1 cellular context compared by ENCODE assay signal in the genomic region with DNA sequence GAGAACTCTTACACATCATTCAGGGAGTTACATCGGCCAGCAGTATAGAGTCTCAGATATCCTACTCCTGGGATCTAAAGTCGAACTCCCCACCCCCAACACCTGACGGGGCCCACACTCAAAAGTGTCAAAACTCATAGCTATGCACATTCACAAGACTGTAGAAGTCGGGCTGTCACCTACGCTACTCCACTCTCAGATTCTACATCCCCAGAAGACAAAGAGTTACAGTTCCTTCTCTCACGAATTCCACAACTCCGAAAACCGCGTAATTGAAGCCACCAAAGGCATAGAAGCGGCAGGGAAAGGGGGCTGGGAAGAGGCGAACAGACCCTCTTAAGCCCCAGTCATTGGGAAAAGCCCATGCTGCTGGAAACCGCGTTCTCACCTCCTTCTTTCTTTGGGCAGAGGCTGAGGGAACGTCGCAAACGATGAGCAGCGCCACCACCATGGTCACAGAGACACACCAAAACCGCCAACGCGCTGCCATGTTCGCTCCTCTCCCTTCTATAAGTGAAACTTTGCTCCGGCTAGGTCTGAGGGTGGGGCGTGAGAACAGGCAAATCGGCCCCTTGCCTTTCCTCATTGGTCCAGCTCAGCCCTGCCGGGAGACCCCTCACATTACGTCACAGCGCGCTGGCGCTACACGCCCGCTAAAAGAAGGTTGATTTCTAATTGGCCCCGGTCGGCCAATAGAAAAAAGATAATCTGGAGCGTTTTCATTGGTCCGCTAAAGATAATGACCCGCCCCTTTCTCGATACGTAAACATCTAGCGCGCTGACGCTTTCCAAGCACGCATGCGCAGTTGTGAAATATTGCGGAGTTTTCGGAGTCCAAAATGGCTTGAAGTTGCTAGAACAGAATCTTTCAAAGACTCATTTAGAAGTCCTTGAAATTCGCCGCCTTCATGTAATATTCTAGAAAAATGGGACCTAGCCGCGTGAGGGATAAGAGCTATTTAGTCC.
A peak's percentile ranks its signal among the peaks of the same experiment; 100 is the strongest.
TF ChIP-seq lines count a peak whose summit lies in the region.

A gene (minus strand): TSS at position 515 of the 966 bp plus-strand sequence. CDS start 25 bp downstream, at position 490.

TF ChIP-seq in HepG2, 621 proteins besides CTCF, POLR2A, EP300 and RAD21 (continued from another document and continues in another):
- TF ChIP-seq, protein P1, sequence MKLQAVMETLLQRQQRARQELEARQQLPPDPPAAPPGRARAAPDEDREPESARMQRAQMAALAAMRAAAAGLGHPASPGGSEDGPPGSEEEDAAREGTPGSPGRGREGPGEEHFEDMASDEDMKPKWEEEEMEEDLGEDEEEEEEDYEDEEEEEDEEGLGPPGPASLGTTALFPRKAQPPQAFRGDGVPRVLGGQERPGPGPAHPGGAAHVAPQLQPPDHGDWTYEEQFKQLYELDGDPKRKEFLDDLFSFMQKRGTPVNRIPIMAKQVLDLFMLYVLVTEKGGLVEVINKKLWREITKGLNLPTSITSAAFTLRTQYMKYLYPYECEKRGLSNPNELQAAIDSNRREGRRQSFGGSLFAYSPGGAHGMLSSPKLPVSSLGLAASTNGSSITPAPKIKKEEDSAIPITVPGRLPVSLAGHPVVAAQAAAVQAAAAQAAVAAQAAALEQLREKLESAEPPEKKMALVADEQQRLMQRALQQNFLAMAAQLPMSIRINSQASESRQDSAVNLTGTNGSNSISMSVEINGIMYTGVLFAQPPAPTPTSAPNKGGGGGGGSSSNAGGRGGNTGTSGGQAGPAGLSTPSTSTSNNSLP (IDR thresholded peaks at IDR 0.05; ENCODE audit: low read depth, low read length) = 0 out of 2 replicates have a peak, but pooled peaks have one; percentile 55
- no peak for TF ChIP-seq EZH2 (conservative IDR thresholded peaks at IDR 0.05; ENCODE audit: low read depth, low read length)
- no peak for TF ChIP-seq PRMT3 (CRISPR knock-in tag; IDR thresholded peaks at IDR 0.05; ENCODE audit: borderline replicate concordance, low read depth)
- TF ChIP-seq, protein P2, sequence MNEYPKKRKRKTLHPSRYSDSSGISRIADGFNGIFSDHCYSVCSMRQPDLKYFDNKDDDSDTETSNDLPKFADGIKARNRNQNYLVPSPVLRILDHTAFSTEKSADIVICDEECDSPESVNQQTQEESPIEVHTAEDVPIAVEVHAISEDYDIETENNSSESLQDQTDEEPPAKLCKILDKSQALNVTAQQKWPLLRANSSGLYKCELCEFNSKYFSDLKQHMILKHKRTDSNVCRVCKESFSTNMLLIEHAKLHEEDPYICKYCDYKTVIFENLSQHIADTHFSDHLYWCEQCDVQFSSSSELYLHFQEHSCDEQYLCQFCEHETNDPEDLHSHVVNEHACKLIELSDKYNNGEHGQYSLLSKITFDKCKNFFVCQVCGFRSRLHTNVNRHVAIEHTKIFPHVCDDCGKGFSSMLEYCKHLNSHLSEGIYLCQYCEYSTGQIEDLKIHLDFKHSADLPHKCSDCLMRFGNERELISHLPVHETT (CRISPR knock-in tag; conservative IDR thresholded peaks at IDR 0.05) = no peak
- TF ChIP-seq SP140L (CRISPR knock-in tag; IDR thresholded peaks at IDR 0.05; ENCODE audit: borderline replicate concordance) = no peak
- no peak for TF ChIP-seq NR2F2 (IDR thresholded peaks at IDR 0.05; ENCODE audit: borderline replicate concordance, low read depth)
- TF ChIP-seq TBX3 (IDR thresholded peaks at IDR 0.05; ENCODE audit: borderline replicate concordance) = no peak
- no peak for TF ChIP-seq ZFP82 (CRISPR knock-in tag; IDR thresholded peaks at IDR 0.05; ENCODE audit: borderline replicate concordance)
- no peak for TF ChIP-seq JUNB (CRISPR knock-in tag; IDR thresholded peaks at IDR 0.05; ENCODE audit: borderline replicate concordance)
- TF ChIP-seq RBFOX2 (IDR thresholded peaks at IDR 0.05; ENCODE audit: low read depth, low read length) = no peak
- no peak for TF ChIP-seq ZBTB42 (CRISPR knock-in tag; IDR thresholded peaks at IDR 0.05)
- TF ChIP-seq RBAK (CRISPR knock-in tag; IDR thresholded peaks at IDR 0.05) = no peak
- no peak for TF ChIP-seq BRD4 (CRISPR knock-in tag; IDR thresholded peaks at IDR 0.05)
- TF ChIP-seq KDM5B (CRISPR knock-in tag; IDR thresholded peaks at IDR 0.05; ENCODE audit: borderline replicate concordance) = 0 out of 2 replicates have a peak, but pooled peaks have one; percentile 27
- no peak for TF ChIP-seq NR2F6 (IDR thresholded peaks at IDR 0.05)
- TF ChIP-seq NR2F6 (CRISPR knock-in tag; IDR thresholded peaks at IDR 0.05) = no peak
- no peak for TF ChIP-seq ZNF460 (CRISPR knock-in tag; IDR thresholded peaks at IDR 0.05; ENCODE audit: borderline replicate concordance)
- TF ChIP-seq ZNF235 (CRISPR knock-in tag; IDR thresholded peaks at IDR 0.05; ENCODE audit: borderline replicate concordance) = no peak
- TF ChIP-seq ZNF850 (CRISPR knock-in tag; conservative IDR thresholded peaks at IDR 0.05) = no peak
- TF ChIP-seq JUND (CRISPR knock-in tag; IDR thresholded peaks at IDR 0.05) = no peak
- peak; percentile 44; the same call in 1 of the 2 replicates for TF ChIP-seq SALL1 (CRISPR knock-in tag; IDR thresholded peaks at IDR 0.05)
- TF ChIP-seq ZBTB1 (CRISPR knock-in tag; IDR thresholded peaks at IDR 0.05; ENCODE audit: borderline replicate concordance) = no peak
- no peak for TF ChIP-seq ZNF747 (CRISPR knock-in tag; IDR thresholded peaks at IDR 0.05; ENCODE audit: borderline replicate concordance)
- 0 out of 2 replicates have a peak, but pooled peaks have one; percentile 21 for TF ChIP-seq KAT8 (CRISPR knock-in tag; IDR thresholded peaks at IDR 0.05)
- no peak for TF ChIP-seq ZNF292 (CRISPR knock-in tag; IDR thresholded peaks at IDR 0.05; ENCODE audit: borderline replicate concordance, low read depth)
- TF ChIP-seq, protein P3, sequence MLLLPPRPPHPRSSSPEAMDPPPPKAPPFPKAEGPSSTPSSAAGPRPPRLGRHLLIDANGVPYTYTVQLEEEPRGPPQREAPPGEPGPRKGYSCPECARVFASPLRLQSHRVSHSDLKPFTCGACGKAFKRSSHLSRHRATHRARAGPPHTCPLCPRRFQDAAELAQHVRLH (CRISPR knock-in tag; IDR thresholded peaks at IDR 0.05; ENCODE audit: borderline replicate concordance, low read depth) = no peak
- TF ChIP-seq STAT5B (CRISPR knock-in tag; IDR thresholded peaks at IDR 0.05) = no peak
- no peak for TF ChIP-seq BRCA1 (CRISPR knock-in tag; IDR thresholded peaks at IDR 0.05)
- TF ChIP-seq ATF1 (CRISPR knock-in tag; IDR thresholded peaks at IDR 0.05) = peak; percentile 90
- TF ChIP-seq STAG1 (CRISPR knock-in tag; IDR thresholded peaks at IDR 0.05) = no peak
- no peak for TF ChIP-seq CBFB (CRISPR knock-in tag; IDR thresholded peaks at IDR 0.05)
- TF ChIP-seq NR2C2 (CRISPR knock-in tag; IDR thresholded peaks at IDR 0.05; ENCODE audit: borderline replicate concordance) = no peak
- TF ChIP-seq, protein P4, sequence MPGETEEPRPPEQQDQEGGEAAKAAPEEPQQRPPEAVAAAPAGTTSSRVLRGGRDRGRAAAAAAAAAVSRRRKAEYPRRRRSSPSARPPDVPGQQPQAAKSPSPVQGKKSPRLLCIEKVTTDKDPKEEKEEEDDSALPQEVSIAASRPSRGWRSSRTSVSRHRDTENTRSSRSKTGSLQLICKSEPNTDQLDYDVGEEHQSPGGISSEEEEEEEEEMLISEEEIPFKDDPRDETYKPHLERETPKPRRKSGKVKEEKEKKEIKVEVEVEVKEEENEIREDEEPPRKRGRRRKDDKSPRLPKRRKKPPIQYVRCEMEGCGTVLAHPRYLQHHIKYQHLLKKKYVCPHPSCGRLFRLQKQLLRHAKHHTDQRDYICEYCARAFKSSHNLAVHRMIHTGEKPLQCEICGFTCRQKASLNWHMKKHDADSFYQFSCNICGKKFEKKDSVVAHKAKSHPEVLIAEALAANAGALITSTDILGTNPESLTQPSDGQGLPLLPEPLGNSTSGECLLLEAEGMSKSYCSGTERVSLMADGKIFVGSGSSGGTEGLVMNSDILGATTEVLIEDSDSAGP (CRISPR knock-in tag; IDR thresholded peaks at IDR 0.05; ENCODE audit: borderline replicate concordance) = 0 out of 2 replicates have a peak, but pooled peaks have one; percentile 37
- TF ChIP-seq, protein P5, sequence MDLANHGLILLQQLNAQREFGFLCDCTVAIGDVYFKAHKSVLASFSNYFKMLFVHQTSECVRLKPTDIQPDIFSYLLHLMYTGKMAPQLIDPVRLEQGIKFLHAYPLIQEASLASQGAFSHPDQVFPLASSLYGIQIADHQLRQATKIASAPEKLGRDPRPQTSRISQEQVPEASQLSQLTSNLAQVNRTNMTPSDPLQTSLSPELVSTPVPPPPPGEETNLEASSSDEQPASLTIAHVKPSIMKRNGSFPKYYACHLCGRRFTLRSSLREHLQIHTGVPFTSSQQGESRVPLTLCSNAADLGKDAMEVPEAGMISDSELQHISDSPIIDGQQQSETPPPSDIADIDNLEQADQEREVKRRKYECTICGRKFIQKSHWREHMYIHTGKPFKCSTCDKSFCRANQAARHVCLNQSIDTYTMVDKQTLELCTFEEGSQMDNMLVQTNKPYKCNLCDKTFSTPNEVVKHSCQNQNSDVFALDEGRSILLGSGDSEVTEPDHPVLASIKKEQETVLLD (CRISPR knock-in tag; IDR thresholded peaks at IDR 0.05; ENCODE audit: low read depth) = no peak
- TF ChIP-seq, protein P6, sequence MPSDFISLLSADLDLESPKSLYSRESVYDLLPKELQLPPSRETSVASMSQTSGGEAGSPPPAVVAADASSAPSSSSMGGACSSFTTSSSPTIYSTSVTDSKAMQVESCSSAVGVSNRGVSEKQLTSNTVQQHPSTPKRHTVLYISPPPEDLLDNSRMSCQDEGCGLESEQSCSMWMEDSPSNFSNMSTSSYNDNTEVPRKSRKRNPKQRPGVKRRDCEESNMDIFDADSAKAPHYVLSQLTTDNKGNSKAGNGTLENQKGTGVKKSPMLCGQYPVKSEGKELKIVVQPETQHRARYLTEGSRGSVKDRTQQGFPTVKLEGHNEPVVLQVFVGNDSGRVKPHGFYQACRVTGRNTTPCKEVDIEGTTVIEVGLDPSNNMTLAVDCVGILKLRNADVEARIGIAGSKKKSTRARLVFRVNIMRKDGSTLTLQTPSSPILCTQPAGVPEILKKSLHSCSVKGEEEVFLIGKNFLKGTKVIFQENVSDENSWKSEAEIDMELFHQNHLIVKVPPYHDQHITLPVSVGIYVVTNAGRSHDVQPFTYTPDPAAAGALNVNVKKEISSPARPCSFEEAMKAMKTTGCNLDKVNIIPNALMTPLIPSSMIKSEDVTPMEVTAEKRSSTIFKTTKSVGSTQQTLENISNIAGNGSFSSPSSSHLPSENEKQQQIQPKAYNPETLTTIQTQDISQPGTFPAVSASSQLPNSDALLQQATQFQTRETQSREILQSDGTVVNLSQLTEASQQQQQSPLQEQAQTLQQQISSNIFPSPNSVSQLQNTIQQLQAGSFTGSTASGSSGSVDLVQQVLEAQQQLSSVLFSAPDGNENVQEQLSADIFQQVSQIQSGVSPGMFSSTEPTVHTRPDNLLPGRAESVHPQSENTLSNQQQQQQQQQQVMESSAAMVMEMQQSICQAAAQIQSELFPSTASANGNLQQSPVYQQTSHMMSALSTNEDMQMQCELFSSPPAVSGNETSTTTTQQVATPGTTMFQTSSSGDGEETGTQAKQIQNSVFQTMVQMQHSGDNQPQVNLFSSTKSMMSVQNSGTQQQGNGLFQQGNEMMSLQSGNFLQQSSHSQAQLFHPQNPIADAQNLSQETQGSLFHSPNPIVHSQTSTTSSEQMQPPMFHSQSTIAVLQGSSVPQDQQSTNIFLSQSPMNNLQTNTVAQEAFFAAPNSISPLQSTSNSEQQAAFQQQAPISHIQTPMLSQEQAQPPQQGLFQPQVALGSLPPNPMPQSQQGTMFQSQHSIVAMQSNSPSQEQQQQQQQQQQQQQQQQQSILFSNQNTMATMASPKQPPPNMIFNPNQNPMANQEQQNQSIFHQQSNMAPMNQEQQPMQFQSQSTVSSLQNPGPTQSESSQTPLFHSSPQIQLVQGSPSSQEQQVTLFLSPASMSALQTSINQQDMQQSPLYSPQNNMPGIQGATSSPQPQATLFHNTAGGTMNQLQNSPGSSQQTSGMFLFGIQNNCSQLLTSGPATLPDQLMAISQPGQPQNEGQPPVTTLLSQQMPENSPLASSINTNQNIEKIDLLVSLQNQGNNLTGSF (CRISPR knock-in tag; IDR thresholded peaks at IDR 0.05) = no peak
- TF ChIP-seq ZNF549 (CRISPR knock-in tag; IDR thresholded peaks at IDR 0.05) = no peak
- TF ChIP-seq ZNF468 (CRISPR knock-in tag; IDR thresholded peaks at IDR 0.05) = no peak
- no peak for TF ChIP-seq ONECUT2 (CRISPR knock-in tag; IDR thresholded peaks at IDR 0.05)
- no peak for TF ChIP-seq KLF9 (CRISPR knock-in tag; IDR thresholded peaks at IDR 0.05; ENCODE audit: low read depth)
- TF ChIP-seq ZNF781 (CRISPR knock-in tag; IDR thresholded peaks at IDR 0.05; ENCODE audit: borderline replicate concordance, not compliant biosample characterization) = no peak
- TF ChIP-seq KDM1A (CRISPR knock-in tag; IDR thresholded peaks at IDR 0.05) = no peak
- TF ChIP-seq, protein P7, sequence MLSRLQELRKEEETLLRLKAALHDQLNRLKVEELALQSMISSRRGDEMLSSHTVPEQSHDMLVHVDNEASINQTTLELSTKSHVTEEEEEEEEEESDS (CRISPR knock-in tag; IDR thresholded peaks at IDR 0.05; ENCODE audit: borderline replicate concordance) = no peak
- no peak for TF ChIP-seq ZNF569 (CRISPR knock-in tag; IDR thresholded peaks at IDR 0.05; ENCODE audit: borderline replicate concordance)
- no peak for TF ChIP-seq ZNF879 (CRISPR knock-in tag; IDR thresholded peaks at IDR 0.05)
- TF ChIP-seq ZNF331 (CRISPR knock-in tag; IDR thresholded peaks at IDR 0.05) = no peak
- no peak for TF ChIP-seq HOXA5 (CRISPR knock-in tag; IDR thresholded peaks at IDR 0.05)
- TF ChIP-seq, protein P8, sequence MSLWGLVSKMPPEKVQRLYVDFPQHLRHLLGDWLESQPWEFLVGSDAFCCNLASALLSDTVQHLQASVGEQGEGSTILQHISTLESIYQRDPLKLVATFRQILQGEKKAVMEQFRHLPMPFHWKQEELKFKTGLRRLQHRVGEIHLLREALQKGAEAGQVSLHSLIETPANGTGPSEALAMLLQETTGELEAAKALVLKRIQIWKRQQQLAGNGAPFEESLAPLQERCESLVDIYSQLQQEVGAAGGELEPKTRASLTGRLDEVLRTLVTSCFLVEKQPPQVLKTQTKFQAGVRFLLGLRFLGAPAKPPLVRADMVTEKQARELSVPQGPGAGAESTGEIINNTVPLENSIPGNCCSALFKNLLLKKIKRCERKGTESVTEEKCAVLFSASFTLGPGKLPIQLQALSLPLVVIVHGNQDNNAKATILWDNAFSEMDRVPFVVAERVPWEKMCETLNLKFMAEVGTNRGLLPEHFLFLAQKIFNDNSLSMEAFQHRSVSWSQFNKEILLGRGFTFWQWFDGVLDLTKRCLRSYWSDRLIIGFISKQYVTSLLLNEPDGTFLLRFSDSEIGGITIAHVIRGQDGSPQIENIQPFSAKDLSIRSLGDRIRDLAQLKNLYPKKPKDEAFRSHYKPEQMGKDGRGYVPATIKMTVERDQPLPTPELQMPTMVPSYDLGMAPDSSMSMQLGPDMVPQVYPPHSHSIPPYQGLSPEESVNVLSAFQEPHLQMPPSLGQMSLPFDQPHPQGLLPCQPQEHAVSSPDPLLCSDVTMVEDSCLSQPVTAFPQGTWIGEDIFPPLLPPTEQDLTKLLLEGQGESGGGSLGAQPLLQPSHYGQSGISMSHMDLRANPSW (CRISPR knock-in tag; IDR thresholded peaks at IDR 0.05; ENCODE audit: borderline replicate concordance) = no peak
- TF ChIP-seq NFIC (IDR thresholded peaks at IDR 0.05; ENCODE audit: low read length) = no peak
- TF ChIP-seq, protein P9, sequence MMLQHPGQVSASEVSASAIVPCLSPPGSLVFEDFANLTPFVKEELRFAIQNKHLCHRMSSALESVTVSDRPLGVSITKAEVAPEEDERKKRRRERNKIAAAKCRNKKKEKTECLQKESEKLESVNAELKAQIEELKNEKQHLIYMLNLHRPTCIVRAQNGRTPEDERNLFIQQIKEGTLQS (CRISPR knock-in tag; IDR thresholded peaks at IDR 0.05) = no peak
- no peak for TF ChIP-seq ZNF570 (CRISPR knock-in tag; IDR thresholded peaks at IDR 0.05; ENCODE audit: borderline replicate concordance)
